8 cellular contexts compared by ENCODE assay signal in genomic region chr19:10379880-10380310, GRCh38. TPM values are rescaled to one million over a fixed set of nuclear protein-coding genes. Genes with fewer than 3 reads are reported as not detected.
DNase-seq lines count a peak whose midpoint lies in the region; ATAC-seq, FAIRE-seq and TF ChIP-seq lines count a peak whose summit lies in the region.

No MANE protein-coding gene starts in this region.

- peaks cover 19% of the 10 kb centered on the region for H3K36me3 Mint-ChIP-seq in nephron progenitor cell (ENCODE audit: low read depth)

- DNase-seq in D341Med (ENCODE audit: low spot score) = peak; percentile 45
- DNase-seq in dorsolateral prefrontal cortex = no peak
- no peak for DNase-seq in nephron progenitor cell
- no peak for DNase-seq in AML-193 (lab: John Stamatoyannopoulos, UW)
- no peak for DNase-seq in RCC 7860 (ENCODE audit: low spot score)

- H4K20me1 ChIP-seq in Loucy (ENCODE audit: insufficient read depth, low read length, poor library complexity, severe bottlenecking) = peaks cover 3% of the 10 kb centered on the region

- peaks cover 26% of the 10 kb centered on the region for H3K79me2 ChIP-seq in Loucy (ENCODE audit: insufficient read depth, low read length)

- ATAC-seq in GM18868 (IDR thresholded peaks at IDR 0.05; ENCODE audit: unreplicated experiment) = no peak
- ATAC-seq in HG03045 (IDR thresholded peaks at IDR 0.05; ENCODE audit: unreplicated experiment) = no peak

- H3K4me2 ChIP-seq in Loucy (ENCODE audit: low read depth, low read length, poor library complexity, severe bottlenecking) = peak overlapping the region; percentile 99

- H3K9me2 ChIP-seq in Loucy (replicated peaks; ENCODE audit: low read depth, low read length) = no peaks in the 10 kb centered on the region

- peak overlapping the region; percentile 94 for H3K9ac ChIP-seq in Loucy (ENCODE audit: low read depth, low read length, poor library complexity, severe bottlenecking)

- intact Hi-C loops in dorsolateral prefrontal cortex (cut with DNase I) = loop anchor here (2.0 to 5.0 kb wide), 3 partner anchors 47 to 63 kb away; partner anchors contain the start of genes RAVER1 (in 2 of the 2) and FDX2 (in 1 of the 2)

- H3K27ac ChIP-seq in dorsolateral prefrontal cortex = peak overlapping the region in 58 of 59 donors; percentile 3 to 95 (median 85)

- H3K4me3 ChIP-seq in Loucy (ENCODE audit: low read length, poor library complexity, severe bottlenecking) (peak overlapping the region; percentile 93), dorsolateral prefrontal cortex (peak overlapping the region; percentile 59 to 100 (median 96))

- peaks cover 13% of the 10 kb centered on the region for H3K4me1 ChIP-seq in Loucy (ENCODE audit: insufficient read depth, low read length, poor library complexity, severe bottlenecking)

- H2AFZ ChIP-seq in Loucy (ENCODE audit: low read length) = peak overlapping the region; percentile 94

- H3K27ac Mint-ChIP-seq in nephron progenitor cell = no peak overlapping the region

- peaks cover 13% of the 10 kb centered on the region for H3K27me3 Mint-ChIP-seq in nephron progenitor cell (ENCODE audit: low read depth, poor library complexity)

- peaks cover 5% of the 10 kb centered on the region; the same call in 1 of the 2 replicates for H3K36me3 ChIP-seq in Loucy (ENCODE audit: insufficient read depth, low read length)

- no peaks in the 10 kb centered on the region for H3K27me3 ChIP-seq in Loucy (ENCODE audit: insufficient read depth, low read length, poor library complexity, severe bottlenecking)
- H3K27me3 ChIP-seq in dorsolateral prefrontal cortex = no peaks in the 10 kb centered on the region

- H3K4me3 Mint-ChIP-seq in nephron progenitor cell = peak overlapping the region; percentile 97

- no peaks in the 10 kb centered on the region for H3K9me3 Mint-ChIP-seq in nephron progenitor cell

- H3K4me1 Mint-ChIP-seq in nephron progenitor cell = peaks cover 20% of the 10 kb centered on the region

- FAIRE-seq in RCC 7860 (lab: Jason Lieb, UNC) = no peak

- no peaks in the 10 kb centered on the region for H3F3A ChIP-seq in Loucy (ENCODE audit: low read depth)

- no peaks in the 10 kb centered on the region for H3K9me3 ChIP-seq in Loucy (ENCODE audit: insufficient read depth, low read depth, low read length)

- no peak for TF ChIP-seq CTCF in Loucy (conservative IDR thresholded peaks at IDR 0.05; ENCODE audit: low read length)
- peak in 1 of 56 donors; percentile 13 for TF ChIP-seq CTCF in dorsolateral prefrontal cortex (IDR thresholded peaks at IDR 0.05 in 54 of 56, conservative IDR thresholded peaks at IDR 0.05 in 2 of 56; ENCODE audit: low read depth in 1 of 56, partially characterized antibody in 56 of 56)
- no peak for TF ChIP-seq CTCF in nephron progenitor cell (IDR thresholded peaks at IDR 0.05)

RNA-seq across cellular contexts. Expression of gene TYK2, which starts 0.5 kb away (rescaled TPM):
- total RNA-seq in dorsolateral prefrontal cortex = 100 to 1,000 TPM in 94 of 120 experiments, 10 to 100 TPM in 26; 69.3 to 186 (median 118) TPM

RNA-seq across cellular contexts. Expression of gene CDC37, which starts 23.4 kb away (rescaled TPM):
- total RNA-seq in dorsolateral prefrontal cortex = 100 to 1,000 TPM in 117 of 120 experiments, 10 to 100 TPM in 3; 92.2 to 206 (median 145) TPM

RNA-seq across cellular contexts. Expression of gene PDE4A, which starts 40.4 kb away (rescaled TPM):
- 10 to 100 TPM; 23.3 to 88.7 (median 59.0) TPM for total RNA-seq in dorsolateral prefrontal cortex

RNA-seq across cellular contexts. Expression of gene ICAM3, which starts 40.5 kb away (rescaled TPM):
- total RNA-seq in dorsolateral prefrontal cortex = 10 to 100 TPM in 1 of 120 experiments, 1 to 10 TPM in 117, under 1 TPM in 2; 0.87 to 10.2 (median 3.6) TPM

RNA-seq across cellular contexts. Expression of gene RAVER1, which starts 46.6 kb away (rescaled TPM):
- total RNA-seq in dorsolateral prefrontal cortex = 10 to 100 TPM; 14.3 to 30.3 (median 19.9) TPM
